In the genomic region with DNA sequence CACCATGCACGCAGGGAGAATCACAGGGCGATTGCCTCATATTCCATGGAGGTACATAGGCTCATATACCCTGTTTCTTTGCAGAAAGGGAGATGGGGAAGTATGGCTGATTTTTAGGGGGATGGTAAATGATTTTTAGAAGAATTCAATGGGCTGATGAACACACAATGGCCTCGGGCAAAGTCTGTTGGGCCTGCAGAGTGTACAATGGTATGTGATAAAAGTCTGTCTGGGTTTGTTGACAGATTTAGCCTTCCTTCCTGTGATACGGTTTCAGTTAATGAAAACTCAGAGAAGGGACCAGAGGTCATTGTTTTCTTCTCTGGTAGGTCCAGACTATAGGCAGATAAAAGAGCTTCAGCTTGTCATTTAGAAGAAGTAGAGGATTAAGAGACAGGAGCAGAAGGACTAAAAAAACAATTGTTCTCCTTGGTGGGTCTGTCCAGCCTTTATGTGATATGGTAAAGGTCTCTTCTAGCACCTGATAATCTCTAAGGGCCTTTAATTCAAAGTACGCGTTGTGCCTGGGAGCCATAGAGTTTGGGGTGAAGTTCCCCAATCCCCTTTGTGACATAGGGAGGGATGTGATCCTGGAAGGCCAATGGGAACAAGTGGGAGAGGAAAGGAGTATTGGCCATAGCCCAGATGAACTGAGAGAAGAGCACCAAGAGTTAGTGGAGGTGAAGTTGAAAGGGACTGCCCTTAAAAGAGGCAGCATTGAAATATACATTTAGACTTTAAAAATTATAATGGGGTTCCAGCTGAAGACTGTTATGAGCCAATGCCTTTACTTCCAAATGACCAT, we compare ENCODE assay signal across 20 cellular contexts.
A peak's percentile ranks its signal among the peaks of the same experiment; 100 is the strongest.
DNase-seq lines count a peak whose midpoint lies in the region; ATAC-seq, FAIRE-seq and TF ChIP-seq lines count a peak whose summit lies in the region.
"Had no signal": no experiment of that assay in that cellular context is flagged by ENCODE, and none has a peak within 500 bp of the region (broad histone marks: within the 10 kb centered on the region; RNA-seq: fewer than 3 reads in every experiment).

No MANE protein-coding gene starts in this region.

- no peak for TF ChIP-seq POLR2A in A549 (IDR thresholded peaks at IDR 0.05; ENCODE audit: low read length)

- H3K9ac ChIP-seq in HUES48 (ENCODE audit: low read depth, low read length) (no peak overlapping the region), duodenal mucosa (ENCODE audit: low read depth in 1 of 2, low read length in 2 of 2) (no peak overlapping the region)

- H3K9me3 ChIP-seq in A549 (no peaks in the 10 kb centered on the region), HUES48 (ENCODE audit: control insufficient read depth, insufficient read depth, low read length) (no peaks in the 10 kb centered on the region), duodenal mucosa (ENCODE audit: control insufficient read depth in 1 of 2, low read length in 2 of 2) (no peaks in the 10 kb centered on the region), mesodermal cell (ENCODE audit: control insufficient read depth, low read length) (no peaks in the 10 kb centered on the region)

- POLR2A ChIA-PET in A549 (lab: Yijun Ruan, JAX): interaction anchor here (0.9 kb wide), 1 partner anchor 108 kb away, joined by 4 read pairs; a partner anchor contains a TSS

- DNase-seq in A549 (ENCODE audit: low read depth in 1 of 2, low spot score in 1 of 2): peak in 1 of 2 experiments; percentile 41
- no peak for DNase-seq in activated T-cell treated with anti-CD3 and anti-CD28 coated beads, Interleukin-2, amount 50 U/mL, for 24 hours
- no peak for DNase-seq in activated T-cell treated with anti-CD3 and anti-CD28 coated beads, Interleukin-2, amount 50 U/mL, for 72 hours
- DNase-seq: activated CD4-positive, alpha-beta T cell treated with anti-CD3 and anti-CD28 coated beads for 36 hours; activated naive CD4-positive, alpha-beta T cell treated with anti-CD3 and anti-CD28 coated beads, Interleukin-2, amount 10 ng/mL, durations not matched to agents 7 days and 5 days; dorsolateral prefrontal cortex; NCI-H1694 treated with DMSO at 0.1 percent for 48 hours; NCI-H345; posterior cingulate gyrus; SIG-M5; stimulated activated CD4-positive, alpha-beta T cell treated with anti-CD3 and anti-CD28 coated beads, Interleukin-12 subunit alpha, Interleukin-12 subunit beta, amount 100 ng/mL, for 4 hours; stimulated activated naive CD4-positive, alpha-beta T cell treated with Interleukin-2 at 50 U/mL for 16 hours; T1000 had no signal

- no peak overlapping the region for H3K27ac Mint-ChIP-seq in activated T-cell treated with anti-CD3 and anti-CD28 coated beads, Interleukin-2, amount 50 U/mL, for 24 hours
- no peak overlapping the region for H3K27ac Mint-ChIP-seq in activated T-cell treated with anti-CD3 and anti-CD28 coated beads, Interleukin-2, amount 50 U/mL, for 72 hours
- H3K27ac Mint-ChIP-seq: activated CD4-positive, alpha-beta T cell treated with anti-CD3 and anti-CD28 coated beads for 36 hours; activated naive CD4-positive, alpha-beta T cell treated with anti-CD3 and anti-CD28 coated beads, Interleukin-2, amount 10 ng/mL, durations not matched to agents 7 days and 5 days had no signal

- H3K27me3 ChIP-seq in HUES48 (ENCODE audit: control insufficient read depth, insufficient read depth, low read length) (no peaks in the 10 kb centered on the region), duodenal mucosa (ENCODE audit: control insufficient read depth in 1 of 2, insufficient read depth in 2 of 2, low read length in 2 of 2) (no peaks in the 10 kb centered on the region)

- H3K27ac ChIP-seq in A549: peak overlapping the region; percentile 67 to 74
- H3K27ac ChIP-seq in HUES48 (ENCODE audit: low read depth, low read length): peak overlapping the region; percentile 54
- peak overlapping the region; percentile 39 for H3K27ac ChIP-seq in duodenal mucosa (ENCODE audit: low read depth, low read length)
- H3K27ac ChIP-seq in mesodermal cell (ENCODE audit: low read depth, low read length, severe bottlenecking): peak overlapping the region; percentile 93

- CTCF ChIA-PET in A549 (lab: Yijun Ruan, JAX): interaction anchor here (0.6 to 5.0 kb wide), 5 partner anchors 94 to 176 kb away, joined by 3 to 18 read pairs (median 8); a partner anchor contains a TSS

- TF ChIP-seq CTCF in A549 (IDR thresholded peaks at IDR 0.05): no peak

- no peaks in the 10 kb centered on the region for H3K36me3 Mint-ChIP-seq in activated T-cell treated with anti-CD3 and anti-CD28 coated beads, Interleukin-2, amount 50 U/mL, for 24 hours (ENCODE audit: low read depth)
- no peaks in the 10 kb centered on the region for H3K36me3 Mint-ChIP-seq in activated T-cell treated with anti-CD3 and anti-CD28 coated beads, Interleukin-2, amount 50 U/mL, for 72 hours (ENCODE audit: insufficient read depth in 2 of 2)
- H3K36me3 Mint-ChIP-seq: activated naive CD4-positive, alpha-beta T cell treated with anti-CD3 and anti-CD28 coated beads, Interleukin-2, amount 10 ng/mL, durations not matched to agents 7 days and 5 days; brain had no signal

- peak in 1 of 2 experiments; percentile 11; a peak in 2 of 6 replicates for ATAC-seq in A549
- no peak for ATAC-seq in HG03457 (IDR thresholded peaks at IDR 0.05; ENCODE audit: unreplicated experiment)
- ATAC-seq in activated T-cell treated with anti-CD3 and anti-CD28 coated beads, Interleukin-2, amount 50 U/mL, for 72 hours (replicated peaks in 1 of 2): no peak
- no peak for ATAC-seq in GM18858 (IDR thresholded peaks at IDR 0.05; ENCODE audit: unreplicated experiment)
- ATAC-seq: activated CD4-positive, alpha-beta T cell treated with anti-CD3 and anti-CD28 coated beads for 36 hours; GM12878 had no signal

- H3K27me3 Mint-ChIP-seq in activated T-cell treated with anti-CD3 and anti-CD28 coated beads, Interleukin-2, amount 50 U/mL, for 24 hours: peaks cover 28% of the 10 kb centered on the region
- peaks cover 26% of the 10 kb centered on the region for H3K27me3 Mint-ChIP-seq in activated T-cell treated with anti-CD3 and anti-CD28 coated beads, Interleukin-2, amount 50 U/mL, for 72 hours (ENCODE audit: low read depth)
- H3K27me3 Mint-ChIP-seq: brain had no signal

- H3K36me3 ChIP-seq in HUES48 (ENCODE audit: control insufficient read depth, insufficient read depth, low read length): no peaks in the 10 kb centered on the region
- no peaks in the 10 kb centered on the region for H3K36me3 ChIP-seq in duodenal mucosa (ENCODE audit: control insufficient read depth in 1 of 2, insufficient read depth in 2 of 2, low read length in 2 of 2)
- H3K36me3 ChIP-seq in mesodermal cell (ENCODE audit: control insufficient read depth, insufficient read depth, low read length): no peaks in the 10 kb centered on the region

- peak overlapping the region; percentile 56 for H3K4me2 ChIP-seq in A549

- no peak overlapping the region for H3K4me3 Mint-ChIP-seq in activated T-cell treated with anti-CD3 and anti-CD28 coated beads, Interleukin-2, amount 50 U/mL, for 24 hours
- no peak overlapping the region for H3K4me3 Mint-ChIP-seq in activated T-cell treated with anti-CD3 and anti-CD28 coated beads, Interleukin-2, amount 50 U/mL, for 72 hours
- H3K4me3 Mint-ChIP-seq: activated CD4-positive, alpha-beta T cell treated with anti-CD3 and anti-CD28 coated beads for 36 hours; activated naive CD4-positive, alpha-beta T cell treated with anti-CD3 and anti-CD28 coated beads, Interleukin-2, amount 10 ng/mL, durations not matched to agents 7 days and 5 days; brain had no signal

- no peak overlapping the region for H3K4me3 ChIP-seq in A549
- H3K4me3 ChIP-seq in HUES48 (ENCODE audit: low read depth, low read length): no peak overlapping the region
- peak overlapping the region; percentile 2 to 19 for H3K4me3 ChIP-seq in duodenal mucosa (ENCODE audit: low read depth in 1 of 2, low read length in 2 of 2)
- H3K4me3 ChIP-seq in mesodermal cell (ENCODE audit: extremely low read depth, insufficient read depth, low read length, poor library complexity, severe bottlenecking): no peak overlapping the region
- H3K4me3 ChIP-seq: dorsolateral prefrontal cortex, GM12878 had no signal

- TF ChIP-seq RAD21 in A549 (conservative IDR thresholded peaks at IDR 0.05 in 1 of 2, IDR thresholded peaks at IDR 0.05 in 1 of 2): no peak

- H3K4me1 ChIP-seq in A549 (peaks cover 72% of the 10 kb centered on the region), HUES48 (ENCODE audit: control insufficient read depth, insufficient read depth, low read length) (no peaks in the 10 kb centered on the region), duodenal mucosa (ENCODE audit: control insufficient read depth in 1 of 2, insufficient read depth in 2 of 2, low read length in 2 of 2) (peaks cover 11 to 21% of the 10 kb centered on the region in 2 donors), mesodermal cell (ENCODE audit: control insufficient read depth, insufficient read depth, low read length, poor library complexity, severe bottlenecking) (peaks cover 39% of the 10 kb centered on the region)

- FAIRE-seq in A549 (lab: Jason Lieb, UNC): no peak
- FAIRE-seq: GM12878 had no signal

- 63% methylated on average over 6 of the region's 6 CpGs for WGBS in A549 (ENCODE audit: missing lambda C conversion rate)
- WGBS in mesodermal cell (ENCODE audit: insufficient coverage in 2 of 2), 2 experiments: 82 to 83% methylated on average over 4 to 5 of the region's 6 CpGs

- H3K9me3 Mint-ChIP-seq in activated T-cell treated with anti-CD3 and anti-CD28 coated beads, Interleukin-2, amount 50 U/mL, for 24 hours: no peaks in the 10 kb centered on the region
- H3K9me3 Mint-ChIP-seq in activated T-cell treated with anti-CD3 and anti-CD28 coated beads, Interleukin-2, amount 50 U/mL, for 72 hours: no peaks in the 10 kb centered on the region
- H3K9me3 Mint-ChIP-seq: activated naive CD4-positive, alpha-beta T cell treated with anti-CD3 and anti-CD28 coated beads, Interleukin-2, amount 10 ng/mL, durations not matched to agents 7 days and 5 days had no signal

- H3K4me1 Mint-ChIP-seq in activated T-cell treated with anti-CD3 and anti-CD28 coated beads, Interleukin-2, amount 50 U/mL, for 24 hours (ENCODE audit: low read depth): no peaks in the 10 kb centered on the region
- H3K4me1 Mint-ChIP-seq in activated T-cell treated with anti-CD3 and anti-CD28 coated beads, Interleukin-2, amount 50 U/mL, for 72 hours (ENCODE audit: low read depth): no peaks in the 10 kb centered on the region
- H3K4me1 Mint-ChIP-seq: activated CD4-positive, alpha-beta T cell treated with anti-CD3 and anti-CD28 coated beads for 36 hours; activated naive CD4-positive, alpha-beta T cell treated with anti-CD3 and anti-CD28 coated beads, Interleukin-2, amount 10 ng/mL, durations not matched to agents 7 days and 5 days had no signal

- no peak for TF ChIP-seq EP300 in A549 (IDR thresholded peaks at IDR 0.05)

TF ChIP-seq in A549, 52 proteins besides CTCF, POLR2A, EP300 and RAD21 (continues in another document):
- no peak for TF ChIP-seq PHF8 (IDR thresholded peaks at IDR 0.05; ENCODE audit: borderline replicate concordance, low read depth)
- TF ChIP-seq ZNF302 (CRISPR knock-in tag; IDR thresholded peaks at IDR 0.05): no peak
- TF ChIP-seq NPAS2 (CRISPR knock-in tag; IDR thresholded peaks at IDR 0.05; ENCODE audit: borderline replicate concordance): no peak
- TF ChIP-seq RCOR1 (IDR thresholded peaks at IDR 0.05; ENCODE audit: low read depth, low read length): no peak
- TF ChIP-seq SREBF2 (IDR thresholded peaks at IDR 0.05): no peak

Comparison
In these comparisons a context has a peak if more than half of its experiments do, and no peak if none do; other contexts are left out.
1. H3K27ac ChIP-seq: peak in every context shown above with its lines; median percentile 93 in mesodermal cell; 70 in A549; 54 in HUES48; 39 in duodenal mucosa.
2. H3K4me3 ChIP-seq: peak in duodenal mucosa (2 of 2); none in A549 (single experiment), HUES48 (single experiment) and mesodermal cell (single experiment).